11 cellular contexts compared by ENCODE assay signal in genomic region chr20:48832423-48832735, GRCh38. TPM values are rescaled to one million over a fixed set of nuclear protein-coding genes. Genes with fewer than 3 reads are reported as not detected.
DNase-seq lines count a peak whose midpoint lies in the region; ATAC-seq, FAIRE-seq and TF ChIP-seq lines count a peak whose summit lies in the region.
"Had no signal": no experiment of that assay in that cellular context is flagged by ENCODE, and none has a peak within 500 bp of the region (broad histone marks: within the 10 kb centered on the region; RNA-seq: fewer than 3 reads in every experiment).

No MANE protein-coding gene starts in this region.

- no peak overlapping the region for H3K4me3 Mint-ChIP-seq in stimulated activated effector memory CD8-positive, alpha-beta T cell treated with anti-CD3 and anti-CD28 coated beads, Interleukin-12 subunit alpha, Interleukin-12 subunit beta, amount 100 ng/mL, for 72 hours
- H3K4me3 Mint-ChIP-seq in CD4-positive, alpha-beta T cell, result no peak overlapping the region

- TF ChIP-seq CTCF in PC-9 (conservative IDR thresholded peaks at IDR 0.05) (no peak), esophagus muscularis mucosa (IDR thresholded peaks at IDR 0.05) (no peak), prostate gland (IDR thresholded peaks at IDR 0.05) (no peak)
- TF ChIP-seq CTCF in CD4-positive, alpha-beta T cell (IDR thresholded peaks at IDR 0.05), result no peak

- no peaks in the 10 kb centered on the region for H3K79me2 ChIP-seq in PC-9 (ENCODE audit: low read depth)

- H3K4me3 ChIP-seq in PC-9 (no peak overlapping the region), esophagus muscularis mucosa (no peak overlapping the region), prostate gland (no peak overlapping the region)

- no peaks in the 10 kb centered on the region for H3K36me3 Mint-ChIP-seq in stimulated activated effector memory CD8-positive, alpha-beta T cell treated with anti-CD3 and anti-CD28 coated beads, Interleukin-12 subunit alpha, Interleukin-12 subunit beta, amount 100 ng/mL, for 72 hours
- H3K36me3 Mint-ChIP-seq in CD4-positive, alpha-beta T cell (ENCODE audit: low read depth), result no peaks in the 10 kb centered on the region

- BruUV-seq in PC-9 (replicated peaks; lab: Mats Ljungman, UMichigan), result no TSS peak

- no peaks in the 10 kb centered on the region for H3K9me3 Mint-ChIP-seq in stimulated activated effector memory CD8-positive, alpha-beta T cell treated with anti-CD3 and anti-CD28 coated beads, Interleukin-12 subunit alpha, Interleukin-12 subunit beta, amount 100 ng/mL, for 72 hours
- no peaks in the 10 kb centered on the region for H3K9me3 Mint-ChIP-seq in CD4-positive, alpha-beta T cell

- peak overlapping the region; percentile 34 for H3K4me2 ChIP-seq in PC-9

- CTCF ChIA-PET in PC-9 (lab: Charles Lee), result no interaction called here
- CTCF ChIA-PET in CD4-positive, alpha-beta T cell (lab: Charles Lee), result interaction anchor here (0.6 kb wide), 1 partner anchor 72 kb away, joined by 5 read pairs; no protein-coding TSS in a partner anchor

- H3K36me3 ChIP-seq in PC-9 (ENCODE audit: low read depth) (no peaks in the 10 kb centered on the region), esophagus muscularis mucosa (no peaks in the 10 kb centered on the region), prostate gland (no peaks in the 10 kb centered on the region)

- no peaks in the 10 kb centered on the region for H3K9me2 ChIP-seq in PC-9 (ENCODE audit: insufficient read depth)

- peaks cover 28% of the 10 kb centered on the region; the same call in 1 of the 2 replicates for H3F3A ChIP-seq in PC-9 (ENCODE audit: insufficient read depth, low read depth)

- no peak for ATAC-seq in stimulated activated effector memory CD8-positive, alpha-beta T cell treated with anti-CD3 and anti-CD28 coated beads, Interleukin-12 subunit alpha, Interleukin-12 subunit beta, amount 100 ng/mL, for 72 hours
- ATAC-seq in GM18909 (IDR thresholded peaks at IDR 0.05; ENCODE audit: poor library complexity, unreplicated experiment), result no peak
- no peak for ATAC-seq in CD4-positive, alpha-beta T cell (ENCODE audit: poor library complexity)

- WGBS in esophagus muscularis mucosa, result 48% methylated on average over 4 of the region's 4 CpGs
- 55% methylated on average over 4 of the region's 4 CpGs for WGBS in prostate gland

- H4K20me1 ChIP-seq in PC-9 (ENCODE audit: insufficient read depth), result no peaks in the 10 kb centered on the region

- H2AFZ ChIP-seq in PC-9, result no peak overlapping the region

- peak overlapping the region; percentile 59; the same call in 1 of the 2 replicates for H3K27ac ChIP-seq in PC-9
- H3K27ac ChIP-seq in esophagus muscularis mucosa (replicated peaks in 1 of 4), result peak overlapping the region in 3 of 4 donors; percentile 36 to 60 (median 45)
- H3K27ac ChIP-seq in CD4-positive, alpha-beta T cell (ENCODE audit: low read depth, low read length), result no peak overlapping the region
- no peak overlapping the region for H3K27ac ChIP-seq in prostate gland
- H3K27ac ChIP-seq: WERI-Rb-1 had no signal

- no peak for TF ChIP-seq EP300 in esophagus muscularis mucosa (IDR thresholded peaks at IDR 0.05)

- peaks cover 7% of the 10 kb centered on the region for H3K27me3 Mint-ChIP-seq in CD4-positive, alpha-beta T cell

- H3K27me3 ChIP-seq in PC-9 (ENCODE audit: insufficient read depth, low read depth) (no peaks in the 10 kb centered on the region), esophagus muscularis mucosa (peaks cover 0 to 7% (median 0%) of the 10 kb centered on the region in 4 donors), prostate gland (replicated peaks; ENCODE audit: insufficient read depth) (no peaks in the 10 kb centered on the region)
- no peaks in the 10 kb centered on the region for H3K27me3 ChIP-seq in CD4-positive, alpha-beta T cell (ENCODE audit: control insufficient read depth, insufficient read depth, low read length)

- H3K4me1 ChIP-seq in PC-9 (replicated peaks; ENCODE audit: insufficient read depth), result peaks cover 28% of the 10 kb centered on the region
- H3K4me1 ChIP-seq in esophagus muscularis mucosa, result peaks cover 15 to 31% (median 29%) of the 10 kb centered on the region in 4 donors
- H3K4me1 ChIP-seq in prostate gland (replicated peaks), result no peaks in the 10 kb centered on the region

- DNase-seq in GM18507 (ENCODE audit: extremely low spot score, insufficient read length, low read depth) (no peak), PC-9 (no peak), esophagus muscularis mucosa (ENCODE audit: extremely low spot score) (no peak), SHP77 treated with DMSO at 0.1 percent for 48 hours (lab: John Stamatoyannopoulos, UW) (no peak), prostate gland (ENCODE audit: low spot score) (no peak)
- DNase-seq in stimulated activated effector memory CD8-positive, alpha-beta T cell treated with anti-CD3 and anti-CD28 coated beads, Interleukin-12 subunit alpha, Interleukin-12 subunit beta, amount 100 ng/mL, for 72 hours (ENCODE audit: low spot score in 2 of 2), result no peak
- no peak for DNase-seq in CD4-positive, alpha-beta T cell
- DNase-seq: DMS79 had no signal

- H3K9me3 ChIP-seq in PC-9 (ENCODE audit: insufficient read depth, low read depth), result no peaks in the 10 kb centered on the region
- no peaks in the 10 kb centered on the region for H3K9me3 ChIP-seq in esophagus muscularis mucosa
- H3K9me3 ChIP-seq in CD4-positive, alpha-beta T cell (ENCODE audit: control insufficient read depth, low read length), result no peaks in the 10 kb centered on the region
- no peaks in the 10 kb centered on the region for H3K9me3 ChIP-seq in prostate gland

- TF ChIP-seq POLR2A in esophagus muscularis mucosa (IDR thresholded peaks at IDR 0.05; ENCODE audit: low read depth), result no peak
- TF ChIP-seq POLR2A in prostate gland (IDR thresholded peaks at IDR 0.05), result no peak

- peak overlapping the region; percentile 21 for H3K27ac Mint-ChIP-seq in stimulated activated effector memory CD8-positive, alpha-beta T cell treated with anti-CD3 and anti-CD28 coated beads, Interleukin-12 subunit alpha, Interleukin-12 subunit beta, amount 100 ng/mL, for 72 hours
- no peak overlapping the region for H3K27ac Mint-ChIP-seq in CD4-positive, alpha-beta T cell

- POLR2A ChIA-PET in PC-9 (lab: Charles Lee; ENCODE audit: unreplicated experiment), result interaction anchor here (0.6 kb wide), 2 partner anchors 151 to 413 kb away, joined by 4 to 8 read pairs; no protein-coding TSS in a partner anchor
- POLR2A ChIA-PET in CD4-positive, alpha-beta T cell (lab: Charles Lee), result interaction anchor here (0.6 kb wide), 1 partner anchor 184 kb away, joined by 3 read pairs; no protein-coding TSS in a partner anchor

- peaks cover 21% of the 10 kb centered on the region for H3K4me1 Mint-ChIP-seq in stimulated activated effector memory CD8-positive, alpha-beta T cell treated with anti-CD3 and anti-CD28 coated beads, Interleukin-12 subunit alpha, Interleukin-12 subunit beta, amount 100 ng/mL, for 72 hours
- H3K4me1 Mint-ChIP-seq in CD4-positive, alpha-beta T cell (ENCODE audit: low read depth), result peaks cover 7% of the 10 kb centered on the region

- intact Hi-C loops in PC-9 (cut with micrococcal nuclease; ENCODE audit: unreplicated experiment), result loop anchor here (5.0 kb wide), 2 partner anchors 65 to 150 kb away; no protein-coding TSS in a partner anchor
- intact Hi-C loops in esophagus muscularis mucosa (cut with DNase I), result no loop called here
- intact Hi-C loops in CD4-positive, alpha-beta T cell (cut with DNase I, micrococcal nuclease), result no loop called here
- intact Hi-C loops in prostate gland (cut with DNase I), result no loop called here

- FAIRE-seq in GM18507 (lab: Jason Lieb, UNC), result peak; percentile 58
- FAIRE-seq: bronchial epithelial cell had no signal

RNA-seq across cellular contexts. Expression of gene PREX1, which starts 4.6 kb away (rescaled TPM):
- total RNA-seq in PC-9 (2021) (3.3 and 4.3 TPM in 2 replicates), esophagus muscularis mucosa (10 to 100 TPM; 20.8 to 37.1 (median 24.3) TPM), prostate gland (10 to 100 TPM in 1 of 2 donors, 1 to 10 TPM in 1; 7.4 to 37.9 TPM)
- total RNA-seq in CD4-positive, alpha-beta T cell, result 10 to 100 TPM; 73.9 to 74.5 TPM

Comparison
In these comparisons a context has a peak if more than half of its experiments do, and no peak if none do; other contexts are left out.
1. H3K27ac ChIP-seq: peak in PC-9 (single experiment) and esophagus muscularis mucosa (3 of 4); none in CD4-positive, alpha-beta T cell (single experiment) and prostate gland (0 of 2).